In genomic region chr10:50577681-50578350, GRCh38 we compare ENCODE assay signal across 8 cellular contexts. TPM values are rescaled to one million over a fixed set of nuclear protein-coding genes. Genes with fewer than 3 reads are reported as not detected.
A peak's percentile ranks its signal among the peaks of the same experiment; 100 is the strongest.
DNase-seq lines count a peak whose midpoint lies in the region; ATAC-seq and TF ChIP-seq lines count a peak whose summit lies in the region.

No MANE protein-coding gene starts in this region.

- 96% methylated on average over 7 of the region's 7 CpGs for WGBS in mammary epithelial cell (ENCODE audit: low coverage, missing lambda C conversion rate)

- TF ChIP-seq CTCF in osteoblast (IDR thresholded peaks at IDR 0.05; ENCODE audit: extremely low read depth, low read depth, low read length) (no peak), mammary epithelial cell (conservative IDR thresholded peaks at IDR 0.05 in 1 of 2, IDR thresholded peaks at IDR 0.05 in 1 of 2; ENCODE audit: extremely low read depth in 1 of 2, insufficient read depth in 1 of 2, low read depth in 1 of 2, low read length in 2 of 2) (no peak)

- H2AFZ ChIP-seq in osteoblast (ENCODE audit: low read length) (no peak overlapping the region), mammary epithelial cell (ENCODE audit: low read depth, low read length) (no peak overlapping the region)

- peak; percentile 60 for ATAC-seq in GM18858 (IDR thresholded peaks at IDR 0.05; ENCODE audit: unreplicated experiment)

- peak; percentile 10 for DNase-seq in NAMALWA (ENCODE audit: low spot score)
- peak; percentile 65 for DNase-seq in dermis blood vessel endothelial cell
- no peak for DNase-seq in osteoblast (ENCODE audit: insufficient read length, low spot score, missing footprints)
- no peak for DNase-seq in NCI-H1105 treated with DMSO at 0.1 percent for 48 hours (lab: John Stamatoyannopoulos, UW)
- no peak for DNase-seq in mammary epithelial cell
- no peak for DNase-seq in NCI-H2196 treated with DMSO at 0.1 percent for 48 hours (lab: John Stamatoyannopoulos, UW; ENCODE audit: unreplicated experiment)
- DNase-seq in NCI-H2107 treated with DMSO at 0.1 percent for 48 hours (lab: John Stamatoyannopoulos, UW; ENCODE audit: unreplicated experiment) = no peak

- no peaks in the 10 kb centered on the region for H3K27me3 ChIP-seq in osteoblast (ENCODE audit: insufficient read depth, low read length)
- no peaks in the 10 kb centered on the region for H3K27me3 ChIP-seq in mammary epithelial cell (ENCODE audit: insufficient read depth, low read length)

- H3K79me2 ChIP-seq in osteoblast (ENCODE audit: insufficient read depth, low read length) (peaks cover 7% of the 10 kb centered on the region), mammary epithelial cell (ENCODE audit: insufficient read depth, low read length) (peaks cover 14% of the 10 kb centered on the region)

- intact Hi-C loops in mammary epithelial cell (cut with micrococcal nuclease) = no loop called here

- CTCF ChIA-PET in mammary epithelial cell (lab: Charles Lee; ENCODE audit: low non-redundant PET) = no interaction called here

- H3K4me2 ChIP-seq in osteoblast (ENCODE audit: insufficient read depth, low read length) (peak overlapping the region; percentile 55), mammary epithelial cell (ENCODE audit: insufficient read depth, low read depth, low read length) (no peak overlapping the region)

- H3K27ac ChIP-seq in osteoblast (ENCODE audit: low read depth, low read length) (no peak overlapping the region), mammary epithelial cell (ENCODE audit: insufficient read depth, low read depth, low read length) (no peak overlapping the region)

- H3K36me3 ChIP-seq in osteoblast (ENCODE audit: insufficient read depth, low read length) (no peaks in the 10 kb centered on the region), mammary epithelial cell (ENCODE audit: insufficient read depth, low read length) (no peaks in the 10 kb centered on the region)

- H3K4me3 ChIP-seq in osteoblast (ENCODE audit: insufficient read depth, low read length) = no peak overlapping the region
- H3K4me3 ChIP-seq in mammary epithelial cell (replicated peaks in 1 of 3; ENCODE audit: insufficient read depth in 1 of 3, low read depth in 2 of 3, low read length in 3 of 3) = no peak overlapping the region

- no TSS peak for BruUV-seq in mammary epithelial cell (replicated peaks; lab: Mats Ljungman, UMichigan)

- peaks cover 20% of the 10 kb centered on the region for H3K4me1 ChIP-seq in osteoblast (ENCODE audit: insufficient read depth, low read length)
- peaks cover 2% of the 10 kb centered on the region for H3K4me1 ChIP-seq in mammary epithelial cell (ENCODE audit: insufficient read depth, low read length)

- dilution Hi-C loops in mammary epithelial cell (cut with HindIII; ENCODE audit: low sequenced_read_pairs) = no loop called here

- in situ Hi-C loops in mammary epithelial cell (cut with MboI; ENCODE audit: low sequenced_read_pairs in 2 of 2) = no loop called here

- H3K9me3 ChIP-seq in osteoblast (ENCODE audit: low read depth, low read length) (no peaks in the 10 kb centered on the region), mammary epithelial cell (replicated peaks; ENCODE audit: insufficient read depth, low read length) (no peaks in the 10 kb centered on the region)

- H4K20me1 ChIP-seq in osteoblast (ENCODE audit: insufficient read depth, low read length) (peaks cover 11% of the 10 kb centered on the region), mammary epithelial cell (ENCODE audit: insufficient read depth, low read length) (no peaks in the 10 kb centered on the region)

- no peak overlapping the region for H3K9ac ChIP-seq in mammary epithelial cell (ENCODE audit: insufficient read depth, low read length)

RNA-seq across cellular contexts. Expression of gene SGMS1, which starts 45.9 kb away (rescaled TPM):
- 64.0 and 69.3 TPM in 2 replicates for total RNA-seq in dermis blood vessel endothelial cell
- total RNA-seq in osteoblast = 60.4 and 68.0 TPM in 2 replicates
- total RNA-seq in mammary epithelial cell = 10 to 100 TPM; 24.9 to 37.3 TPM
- 12.6 TPM for polyA plus RNA-seq in mammary epithelial cell
- 16.0 TPM for polyA minus RNA-seq in mammary epithelial cell

Comparison
In these comparisons a context has a peak if more than half of its experiments do, and no peak if none do; other contexts are left out.
1. DNase-seq: peak in NAMALWA (single experiment) and dermis blood vessel endothelial cell (single experiment); none in osteoblast (single experiment), NCI-H1105 treated with DMSO at 0.1 percent for 48 hours (single experiment), mammary epithelial cell (single experiment), NCI-H2196 treated with DMSO at 0.1 percent for 48 hours (single experiment) and NCI-H2107 treated with DMSO at 0.1 percent for 48 hours (single experiment).